In genomic region chr1:201408176-201408814, GRCh38 we compare ENCODE assay signal across 1 cellular context.
TF ChIP-seq lines count a peak whose summit lies in the region.

No MANE protein-coding gene starts in this region.

TF ChIP-seq in HepG2, 621 proteins besides CTCF, POLR2A, EP300 and RAD21:
- TF ChIP-seq UBTF (CRISPR knock-in tag; IDR thresholded peaks at IDR 0.05) (peak; percentile 15; the same call in 1 of the 2 replicates), ZNF850 (CRISPR knock-in tag; conservative IDR thresholded peaks at IDR 0.05) (no peak), ZMYM3 (CRISPR knock-in tag; IDR thresholded peaks at IDR 0.05) (0 out of 2 replicates have a peak, but pooled peaks have one; percentile 5), PATZ1 (CRISPR knock-in tag; IDR thresholded peaks at IDR 0.05) (peak; percentile 50), RXRA (CRISPR knock-in tag; IDR thresholded peaks at IDR 0.05) (no peak), ZBTB39 (CRISPR knock-in tag; IDR thresholded peaks at IDR 0.05) (no peak), NCOR1 (IDR thresholded peaks at IDR 0.05; ENCODE audit: borderline replicate concordance, low read length) (no peak), ARNT2 (CRISPR knock-in tag; IDR thresholded peaks at IDR 0.05; ENCODE audit: low read depth) (0 out of 2 replicates have a peak, but pooled peaks have one; percentile 26), GLI4 (CRISPR knock-in tag; IDR thresholded peaks at IDR 0.05; ENCODE audit: borderline replicate concordance) (no peak), U2AF2 (IDR thresholded peaks at IDR 0.05; ENCODE audit: low read depth, low read length) (no peak), ESRRA (CRISPR knock-in tag; IDR thresholded peaks at IDR 0.05; ENCODE audit: low read depth) (0 out of 2 replicates have a peak, but pooled peaks have one; percentile 44), HMGXB4 (CRISPR knock-in tag; IDR thresholded peaks at IDR 0.05; ENCODE audit: borderline replicate concordance in 1 of 2, low read depth in 1 of 2) (peak; percentile 34 to 39; a peak in 1 of 4 replicates), ZNF235 (CRISPR knock-in tag; IDR thresholded peaks at IDR 0.05; ENCODE audit: borderline replicate concordance) (peak; percentile 69; the same call in 1 of the 2 replicates), ZMYM4 (CRISPR knock-in tag; IDR thresholded peaks at IDR 0.05) (no peak), NONO (IDR thresholded peaks at IDR 0.05) (no peak), NONO (CRISPR knock-in tag; conservative IDR thresholded peaks at IDR 0.05) (0 out of 2 replicates have a peak, but pooled peaks have one; percentile 25), ZFX (CRISPR knock-in tag; IDR thresholded peaks at IDR 0.05; ENCODE audit: low read depth) (peak; percentile 51; the same call in 1 of the 2 replicates), ZSCAN9 (CRISPR knock-in tag; IDR thresholded peaks at IDR 0.05; ENCODE audit: borderline replicate concordance) (no peak), SMC3 (IDR thresholded peaks at IDR 0.05; ENCODE audit: low read length) (peak; percentile 92), RCOR2 (CRISPR knock-in tag; IDR thresholded peaks at IDR 0.05) (no peak), THRA (CRISPR knock-in tag; IDR thresholded peaks at IDR 0.05; ENCODE audit: borderline replicate concordance) (0 out of 2 replicates have a peak, but pooled peaks have one; percentile 40), SP4 (CRISPR knock-in tag; IDR thresholded peaks at IDR 0.05) (peak; percentile 56), NFIC (IDR thresholded peaks at IDR 0.05; ENCODE audit: low read length) (no peak), XRCC5 (optimal IDR thresholded peaks at IDR 0.05; ENCODE audit: low read length) (peak; percentile 72), FOSL2 (CRISPR knock-in tag; IDR thresholded peaks at IDR 0.05) (0 out of 2 replicates have a peak, but pooled peaks have one; percentile 33), RNF2 (conservative IDR thresholded peaks at IDR 0.05; ENCODE audit: low read depth) (no peak), TARDBP (CRISPR knock-in tag; IDR thresholded peaks at IDR 0.05) (no peak), SMAD1 (CRISPR knock-in tag; IDR thresholded peaks at IDR 0.05; ENCODE audit: borderline replicate concordance, low read depth) (0 out of 2 replicates have a peak, but pooled peaks have one; percentile 33), CREB1 (IDR thresholded peaks at IDR 0.05) (peak; percentile 97), CREB1 (CRISPR knock-in tag; IDR thresholded peaks at IDR 0.05) (no peak), TEAD3 (CRISPR knock-in tag; optimal IDR thresholded peaks at IDR 0.05; ENCODE audit: borderline replicate concordance) (peak; percentile 23), SP5 (CRISPR knock-in tag; IDR thresholded peaks at IDR 0.05; ENCODE audit: borderline replicate concordance, low read depth) (no peak), CAMTA2 (CRISPR knock-in tag; IDR thresholded peaks at IDR 0.05; ENCODE audit: borderline replicate concordance) (0 out of 2 replicates have a peak, but pooled peaks have one; percentile 46), RXRB (CRISPR knock-in tag; IDR thresholded peaks at IDR 0.05; ENCODE audit: borderline replicate concordance) (0 out of 2 replicates have a peak, but pooled peaks have one; percentile 23), ZNF788 (CRISPR knock-in tag; IDR thresholded peaks at IDR 0.05; ENCODE audit: borderline replicate concordance) (peak; percentile 53; the same call in 1 of the 2 replicates), STAG1 (CRISPR knock-in tag; IDR thresholded peaks at IDR 0.05) (peak; percentile 86), EED (CRISPR knock-in tag; IDR thresholded peaks at IDR 0.05) (no peak), SALL1 (CRISPR knock-in tag; IDR thresholded peaks at IDR 0.05) (peak; percentile 59; the same call in 1 of the 2 replicates), ZSCAN25 (CRISPR knock-in tag; IDR thresholded peaks at IDR 0.05) (0 out of 2 replicates have a peak, but pooled peaks have one; percentile 44), KDM5B (CRISPR knock-in tag; IDR thresholded peaks at IDR 0.05; ENCODE audit: borderline replicate concordance) (peak; percentile 34; the same call in 1 of the 2 replicates)
- TF ChIP-seq, protein P1, sequence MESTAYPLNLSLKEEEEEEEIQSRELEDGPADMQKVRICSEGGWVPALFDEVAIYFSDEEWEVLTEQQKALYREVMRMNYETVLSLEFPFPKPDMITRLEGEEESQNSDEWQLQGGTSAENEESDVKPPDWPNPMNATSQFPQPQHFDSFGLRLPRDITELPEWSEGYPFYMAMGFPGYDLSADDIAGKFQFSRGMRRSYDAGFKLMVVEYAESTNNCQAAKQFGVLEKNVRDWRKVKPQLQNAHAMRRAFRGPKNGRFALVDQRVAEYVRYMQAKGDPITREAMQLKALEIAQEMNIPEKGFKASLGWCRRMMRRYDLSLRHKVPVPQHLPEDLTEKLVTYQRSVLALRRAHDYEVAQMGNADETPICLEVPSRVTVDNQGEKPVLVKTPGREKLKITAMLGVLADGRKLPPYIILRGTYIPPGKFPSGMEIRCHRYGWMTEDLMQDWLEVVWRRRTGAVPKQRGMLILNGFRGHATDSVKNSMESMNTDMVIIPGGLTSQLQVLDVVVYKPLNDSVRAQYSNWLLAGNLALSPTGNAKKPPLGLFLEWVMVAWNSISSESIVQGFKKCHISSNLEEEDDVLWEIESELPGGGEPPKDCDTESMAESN (CRISPR knock-in tag; conservative IDR thresholded peaks at IDR 0.05) = 0 out of 2 replicates have a peak, but pooled peaks have one; percentile 30
- TF ChIP-seq, protein P2, sequence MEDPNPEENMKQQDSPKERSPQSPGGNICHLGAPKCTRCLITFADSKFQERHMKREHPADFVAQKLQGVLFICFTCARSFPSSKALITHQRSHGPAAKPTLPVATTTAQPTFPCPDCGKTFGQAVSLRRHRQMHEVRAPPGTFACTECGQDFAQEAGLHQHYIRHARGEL (CRISPR knock-in tag; IDR thresholded peaks at IDR 0.05) = peak; percentile 38; the same call in 1 of the 2 replicates
- TF ChIP-seq, protein P3, sequence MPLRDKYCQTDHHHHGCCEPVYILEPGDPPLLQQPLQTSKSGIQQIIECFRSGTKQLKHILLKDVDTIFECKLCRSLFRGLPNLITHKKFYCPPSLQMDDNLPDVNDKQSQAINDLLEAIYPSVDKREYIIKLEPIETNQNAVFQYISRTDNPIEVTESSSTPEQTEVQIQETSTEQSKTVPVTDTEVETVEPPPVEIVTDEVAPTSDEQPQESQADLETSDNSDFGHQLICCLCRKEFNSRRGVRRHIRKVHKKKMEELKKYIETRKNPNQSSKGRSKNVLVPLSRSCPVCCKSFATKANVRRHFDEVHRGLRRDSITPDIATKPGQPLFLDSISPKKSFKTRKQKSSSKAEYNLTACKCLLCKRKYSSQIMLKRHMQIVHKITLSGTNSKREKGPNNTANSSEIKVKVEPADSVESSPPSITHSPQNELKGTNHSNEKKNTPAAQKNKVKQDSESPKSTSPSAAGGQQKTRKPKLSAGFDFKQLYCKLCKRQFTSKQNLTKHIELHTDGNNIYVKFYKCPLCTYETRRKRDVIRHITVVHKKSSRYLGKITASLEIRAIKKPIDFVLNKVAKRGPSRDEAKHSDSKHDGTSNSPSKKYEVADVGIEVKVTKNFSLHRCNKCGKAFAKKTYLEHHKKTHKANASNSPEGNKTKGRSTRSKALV (CRISPR knock-in tag; IDR thresholded peaks at IDR 0.05) = no peak
- TF ChIP-seq, protein P4, sequence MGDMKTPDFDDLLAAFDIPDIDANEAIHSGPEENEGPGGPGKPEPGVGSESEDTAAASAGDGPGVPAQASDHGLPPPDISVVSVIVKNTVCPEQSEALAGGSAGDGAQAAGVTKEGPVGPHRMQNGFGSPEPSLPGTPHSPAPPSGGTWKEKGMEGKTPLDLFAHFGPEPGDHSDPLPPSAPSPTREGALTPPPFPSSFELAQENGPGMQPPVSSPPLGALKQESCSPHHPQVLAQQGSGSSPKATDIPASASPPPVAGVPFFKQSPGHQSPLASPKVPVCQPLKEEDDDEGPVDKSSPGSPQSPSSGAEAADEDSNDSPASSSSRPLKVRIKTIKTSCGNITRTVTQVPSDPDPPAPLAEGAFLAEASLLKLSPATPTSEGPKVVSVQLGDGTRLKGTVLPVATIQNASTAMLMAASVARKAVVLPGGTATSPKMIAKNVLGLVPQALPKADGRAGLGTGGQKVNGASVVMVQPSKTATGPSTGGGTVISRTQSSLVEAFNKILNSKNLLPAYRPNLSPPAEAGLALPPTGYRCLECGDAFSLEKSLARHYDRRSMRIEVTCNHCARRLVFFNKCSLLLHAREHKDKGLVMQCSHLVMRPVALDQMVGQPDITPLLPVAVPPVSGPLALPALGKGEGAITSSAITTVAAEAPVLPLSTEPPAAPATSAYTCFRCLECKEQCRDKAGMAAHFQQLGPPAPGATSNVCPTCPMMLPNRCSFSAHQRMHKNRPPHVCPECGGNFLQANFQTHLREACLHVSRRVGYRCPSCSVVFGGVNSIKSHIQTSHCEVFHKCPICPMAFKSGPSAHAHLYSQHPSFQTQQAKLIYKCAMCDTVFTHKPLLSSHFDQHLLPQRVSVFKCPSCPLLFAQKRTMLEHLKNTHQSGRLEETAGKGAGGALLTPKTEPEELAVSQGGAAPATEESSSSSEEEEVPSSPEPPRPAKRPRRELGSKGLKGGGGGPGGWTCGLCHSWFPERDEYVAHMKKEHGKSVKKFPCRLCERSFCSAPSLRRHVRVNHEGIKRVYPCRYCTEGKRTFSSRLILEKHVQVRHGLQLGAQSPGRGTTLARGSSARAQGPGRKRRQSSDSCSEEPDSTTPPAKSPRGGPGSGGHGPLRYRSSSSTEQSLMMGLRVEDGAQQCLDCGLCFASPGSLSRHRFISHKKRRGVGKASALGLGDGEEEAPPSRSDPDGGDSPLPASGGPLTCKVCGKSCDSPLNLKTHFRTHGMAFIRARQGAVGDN (CRISPR knock-in tag; IDR thresholded peaks at IDR 0.05) = peak; percentile 45
